8 cellular contexts compared by ENCODE assay signal in genomic region chr3:40025892-40026291, GRCh38.
DNase-seq lines count a peak whose midpoint lies in the region; ATAC-seq, FAIRE-seq and TF ChIP-seq lines count a peak whose summit lies in the region.
"Not testable (repeated sequence)": the region's sequence is repeated elsewhere in the genome, so short reads cannot be mapped to it uniquely, and the experiment has no call there.

No MANE protein-coding gene starts in this region.

- H2AFZ ChIP-seq in DND-41 (ENCODE audit: low read depth, low read length); OCI-LY7 (ENCODE audit: low read length); K562 (ENCODE audit: low read depth, low read length): not testable (repeated sequence)

- not testable (repeated sequence) for H3K9me1 ChIP-seq in K562 (ENCODE audit: control insufficient read depth, insufficient read depth, low read length)

- intact Hi-C loops in OCI-LY7 (cut with micrococcal nuclease; ENCODE audit: unreplicated experiment); K562 (cut with micrococcal nuclease); esophagus muscularis mucosa (cut with DNase I): not testable (repeated sequence)

- not testable (repeated sequence) for H3K4me2 ChIP-seq in DND-41 (ENCODE audit: insufficient read depth, low read length); OCI-LY7 (ENCODE audit: low read length); K562 (ENCODE audit: insufficient read depth, low read length)

- WGBS in K562 (ENCODE audit: insufficient coverage, low coverage, missing lambda C conversion rate): 3% methylated on average over 9 of the region's 9 CpGs
- 89% methylated on average over 9 of the region's 9 CpGs for WGBS in esophagus muscularis mucosa

- not testable (repeated sequence) for H3K36me3 ChIP-seq in DND-41 (ENCODE audit: insufficient read depth, low read length); HEK293 (ENCODE audit: control insufficient read depth in 2 of 2, insufficient read depth in 1 of 2, low read length in 2 of 2); OCI-LY7 (ENCODE audit: insufficient read depth, low read length); K562 (ENCODE audit: control insufficient read depth, insufficient read depth, low read length); esophagus muscularis mucosa

- H3K4me3 ChIP-seq in DND-41 (ENCODE audit: low read depth in 1 of 2, low read length in 2 of 2); HEK293 (ENCODE audit: low read depth, low read length); OCI-LY7 (ENCODE audit: low read depth, low read length, poor library complexity, severe bottlenecking); K562; esophagus muscularis mucosa: not testable (repeated sequence)

- H3K9me3 ChIP-seq in DND-41 (ENCODE audit: insufficient read depth, low read length, severe bottlenecking); HEK293 (ENCODE audit: control insufficient read depth, insufficient read depth, low read depth, low read length); OCI-LY7 (ENCODE audit: low read length); K562 (replicated peaks; ENCODE audit: control insufficient read depth, insufficient read depth, low read depth, low read length): not testable (repeated sequence)
- peaks cover 0 to 19% (median 9%) of the 10 kb centered on the region in 4 donors for H3K9me3 ChIP-seq in esophagus muscularis mucosa

- TF ChIP-seq POLR2A in K562 (conservative IDR thresholded peaks at IDR 0.05); esophagus muscularis mucosa (IDR thresholded peaks at IDR 0.05; ENCODE audit: low read depth): not testable (repeated sequence)

- not testable (repeated sequence) for TF ChIP-seq EP300 in K562 (IDR thresholded peaks at IDR 0.05; ENCODE audit: low read length); esophagus muscularis mucosa (IDR thresholded peaks at IDR 0.05)

- peaks cover 64% of the 10 kb centered on the region for H3K9me3 Mint-ChIP-seq in WTC11

- FAIRE-seq in K562 (lab: Jason Lieb, UNC): not testable (repeated sequence)

- not testable (repeated sequence) for H3K79me2 ChIP-seq in DND-41 (ENCODE audit: insufficient read depth, low read length); OCI-LY7 (ENCODE audit: insufficient read depth, low read depth, low read length); K562 (ENCODE audit: control insufficient read depth, insufficient read depth, low read length)

- H3K9me2 ChIP-seq in OCI-LY7 (ENCODE audit: insufficient read depth, low read length): not testable (repeated sequence)

- peaks cover 15% of the 10 kb centered on the region for H3K4me1 Mint-ChIP-seq in WTC11

- H3K4me1 ChIP-seq in DND-41 (ENCODE audit: insufficient read depth, low read length); HEK293 (ENCODE audit: control insufficient read depth, insufficient read depth, low read length); OCI-LY7 (ENCODE audit: insufficient read depth, low read length, poor library complexity, severe bottlenecking); K562 (replicated peaks in 1 of 2; ENCODE audit: control insufficient read depth in 2 of 2, insufficient read depth in 2 of 2, low read length in 2 of 2); esophagus muscularis mucosa: not testable (repeated sequence)

- not testable (repeated sequence) for H3K9ac ChIP-seq in DND-41 (ENCODE audit: low read depth, low read length); K562 (ENCODE audit: insufficient read depth in 1 of 2, low read depth in 2 of 2, low read length in 2 of 2)

- TF ChIP-seq RAD21 in K562 (CRISPR knock-in tag; conservative IDR thresholded peaks at IDR 0.05 in 1 of 2, IDR thresholded peaks at IDR 0.05 in 1 of 2): not testable (repeated sequence)

- in situ Hi-C loops in KBM-7 (cut with MboI; ENCODE audit: low pct_unique_long_range_greater_than_20kb, low sequenced_read_pairs); K562 (cut with MboI): not testable (repeated sequence)

- H3K27me3 ChIP-seq in DND-41 (ENCODE audit: insufficient read depth, low read length, poor library complexity); K562 (ENCODE audit: control insufficient read depth in 2 of 2, insufficient read depth in 2 of 2, low read length in 2 of 2); esophagus muscularis mucosa: not testable (repeated sequence)

- peaks cover 16% of the 10 kb centered on the region; the same call in 1 of the 2 replicates for H3K27me3 Mint-ChIP-seq in WTC11 (ENCODE audit: low read depth)

- peak; percentile 8 for DNase-seq in DND-41
- DNase-seq in KBM-7: peak; percentile 1
- DNase-seq in NAMALWA (ENCODE audit: low spot score): peak; percentile 3
- DNase-seq in OCI-LY7 (ENCODE audit: low spot score): peak; percentile 5
- peak; percentile 15 for DNase-seq in WTC11 (ENCODE audit: low spot score)
- not testable (repeated sequence) for DNase-seq in K562 (ENCODE audit: extremely low read depth in 1 of 4, low spot score in 3 of 4)
- DNase-seq in esophagus muscularis mucosa (ENCODE audit: extremely low spot score): peak; percentile 14

- H3K4me3 Mint-ChIP-seq in WTC11: not testable (repeated sequence)

- not testable (repeated sequence) for BruUV-seq in OCI-LY7 (replicated peaks; lab: Mats Ljungman, UMichigan); K562 (replicated peaks; lab: Mats Ljungman, UMichigan)

- CTCF ChIA-PET in HEK293 (lab: Yijun Ruan, JAX); OCI-LY7 (lab: Charles Lee; ENCODE audit: unreplicated experiment); WTC11 (lab: Charles Lee); K562 (lab: Yijun Ruan, JAX; ENCODE audit: low intra/inter-chr PET ratio): not testable (repeated sequence)

- not testable (repeated sequence) for H4K20me1 ChIP-seq in DND-41 (ENCODE audit: insufficient read depth, low read length); OCI-LY7 (ENCODE audit: insufficient read depth, low read length); K562 (replicated peaks; ENCODE audit: control insufficient read depth, insufficient read depth, low read length)

- POLR2A ChIA-PET in HEK293 (lab: Yijun Ruan, JAX); OCI-LY7 (lab: Charles Lee); WTC11 (lab: Charles Lee); K562 (lab: Yijun Ruan, JAX): not testable (repeated sequence)

- TF ChIP-seq CTCF in DND-41 (IDR thresholded peaks at IDR 0.05; ENCODE audit: borderline replicate concordance, extremely low read depth, low read length, poor library complexity, severe bottlenecking); HEK293 (tag by site-specific recombination; IDR thresholded peaks at IDR 0.05); OCI-LY7 (conservative IDR thresholded peaks at IDR 0.05; ENCODE audit: low read length); WTC11 (IDR thresholded peaks at IDR 0.05); K562 (IDR thresholded peaks at IDR 0.05 in 2 of 3, conservative IDR thresholded peaks at IDR 0.05 in 1 of 3; ENCODE audit: insufficient read depth in 2 of 3, low read depth in 1 of 3, low read length in 3 of 3); esophagus muscularis mucosa (IDR thresholded peaks at IDR 0.05): not testable (repeated sequence)

- not testable (repeated sequence) for ATAC-seq in DND-41 (ENCODE audit: insufficient read depth, low read depth); WTC11; K562

- not testable (repeated sequence) for H3K27ac ChIP-seq in DND-41 (ENCODE audit: low read length); HEK293 (ENCODE audit: extremely low read depth, low read depth, low read length); OCI-LY7 (ENCODE audit: low read depth, low read length, poor library complexity, severe bottlenecking); K562 (ENCODE audit: extremely low read depth, low read depth, low read length); esophagus muscularis mucosa (replicated peaks in 1 of 4)

- peaks cover 48% of the 10 kb centered on the region for H3K36me3 Mint-ChIP-seq in WTC11

- not testable (repeated sequence) for H3K27ac Mint-ChIP-seq in WTC11

TF ChIP-seq in HEK293, 187 proteins besides CTCF, POLR2A, EP300 and RAD21:
- TF ChIP-seq SETDB1 (IDR thresholded peaks at IDR 0.05; ENCODE audit: insufficient read length, low read length): peak; percentile 52

TF ChIP-seq in K562, 482 proteins besides CTCF, POLR2A, EP300 and RAD21:
- TF ChIP-seq TRIM28 (IDR thresholded peaks at IDR 0.05): 0 out of 2 replicates have a peak, but pooled peaks have one; percentile 36
- TF ChIP-seq CBX5 (IDR thresholded peaks at IDR 0.05; ENCODE audit: borderline replicate concordance, low read depth): 0 out of 2 replicates have a peak, but pooled peaks have one; percentile 28
